In the genomic region with DNA sequence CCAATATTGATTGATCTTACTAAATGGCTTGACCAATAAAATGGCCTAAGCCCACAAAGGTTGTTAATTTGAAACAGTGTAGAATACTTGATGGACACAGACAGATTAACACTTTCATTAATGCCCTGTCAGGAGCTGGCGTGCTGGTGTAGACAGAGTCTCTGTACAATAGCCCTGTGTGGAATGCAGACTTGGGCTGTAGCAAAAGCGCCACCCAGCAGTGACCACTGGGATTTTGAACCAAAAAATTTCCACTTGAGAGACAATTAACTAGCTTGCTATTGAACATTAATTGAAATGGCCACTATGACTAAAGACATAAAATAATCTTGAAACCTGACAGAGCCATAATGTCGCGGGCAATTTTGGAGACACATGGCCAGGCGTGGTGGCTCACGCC, we compare ENCODE assay signal across 14 cellular contexts. TPM values are rescaled to one million over a fixed set of nuclear protein-coding genes. Genes with fewer than 3 reads are reported as not detected.
DNase-seq lines count a peak whose midpoint lies in the region; ATAC-seq and TF ChIP-seq lines count a peak whose summit lies in the region.
"Had no signal": no experiment of that assay in that cellular context is flagged by ENCODE, and none has a peak within 500 bp of the region (broad histone marks: within the 10 kb centered on the region; RNA-seq: fewer than 3 reads in every experiment).

No MANE protein-coding gene starts in this region.

- H3K4me2 ChIP-seq in mesenchymal stem cell (ENCODE audit: low read length, poor library complexity, severe bottlenecking) = no peak overlapping the region

- H3K79me1 ChIP-seq in mesenchymal stem cell (replicated peaks; ENCODE audit: low read length, poor library complexity, severe bottlenecking) = no peaks in the 10 kb centered on the region

- no peaks in the 10 kb centered on the region for H3K27me3 ChIP-seq in GM06990 (replicated peaks; ENCODE audit: control insufficient read depth, insufficient read depth, low read length)
- peaks cover 0 to 35% of the 10 kb centered on the region in 2 experiments for H3K27me3 ChIP-seq in mesenchymal stem cell (ENCODE audit: control insufficient read depth in 1 of 2, insufficient read depth in 1 of 2, low read length in 2 of 2)
- H3K27me3 ChIP-seq: colonic mucosa had no signal

- no peaks in the 10 kb centered on the region for H3K9me3 Mint-ChIP-seq in chondrocyte (ENCODE audit: low read depth)

- no peak overlapping the region for H2BK12ac ChIP-seq in mesenchymal stem cell (ENCODE audit: low read length in 2 of 2)

- no peak overlapping the region for H2AK5ac ChIP-seq in mesenchymal stem cell (ENCODE audit: low read length, severe bottlenecking)

- H3K9me3 ChIP-seq in mesenchymal stem cell (ENCODE audit: control insufficient read depth, low read length) = no peaks in the 10 kb centered on the region
- H3K9me3 ChIP-seq: colonic mucosa had no signal

- no peak overlapping the region for H2BK15ac ChIP-seq in mesenchymal stem cell (ENCODE audit: low read depth, poor library complexity, severe bottlenecking)

- peaks cover 2% of the 10 kb centered on the region for H3K4me1 ChIP-seq in mesenchymal stem cell (ENCODE audit: control insufficient read depth, insufficient read depth, low read depth, low read length)
- H3K4me1 ChIP-seq: colonic mucosa had no signal

- H3K4me1 Mint-ChIP-seq in chondrocyte (ENCODE audit: low read depth) = no peaks in the 10 kb centered on the region

- no peak overlapping the region for H3K18ac ChIP-seq in mesenchymal stem cell (ENCODE audit: low read depth in 1 of 2, low read length in 2 of 2)

- TF ChIP-seq CTCF in GM06990 (IDR thresholded peaks at IDR 0.05; ENCODE audit: insufficient read depth, low read length, poor library complexity, severe bottlenecking) = peak; percentile 10
- TF ChIP-seq CTCF in NB4 (IDR thresholded peaks at IDR 0.05; ENCODE audit: low read depth, low read length) = no peak
- peak; percentile 52 for TF ChIP-seq CTCF in chondrocyte (IDR thresholded peaks at IDR 0.05)

- H3K27me3 Mint-ChIP-seq in chondrocyte (ENCODE audit: low read depth) = peaks cover 8% of the 10 kb centered on the region

- H3K27ac Mint-ChIP-seq in chondrocyte (ENCODE audit: unreplicated experiment) = no peak overlapping the region
- H3K27ac Mint-ChIP-seq: activated CD4-positive, alpha-beta T cell treated with anti-CD3 and anti-CD28 coated beads, Interleukin-2, amount 10 ng/mL, durations not matched to agents 24 days and 14 days had no signal

- H3K27ac ChIP-seq in mesenchymal stem cell (ENCODE audit: low read length, poor library complexity, severe bottlenecking) = no peak overlapping the region
- H3K27ac ChIP-seq: colonic mucosa had no signal

- H2AFZ ChIP-seq in mesenchymal stem cell (ENCODE audit: low read depth, low read length) = no peak overlapping the region

- no peaks in the 10 kb centered on the region for H3K36me3 ChIP-seq in GM06990 (ENCODE audit: control insufficient read depth, insufficient read depth, low read length)
- no peaks in the 10 kb centered on the region for H3K36me3 ChIP-seq in mesenchymal stem cell (ENCODE audit: control insufficient read depth in 1 of 2, insufficient read depth in 2 of 2, low read depth in 1 of 2, low read length in 2 of 2)
- H3K36me3 ChIP-seq: colonic mucosa had no signal

- no peak overlapping the region for H3K4ac ChIP-seq in mesenchymal stem cell (ENCODE audit: low read depth in 1 of 2, low read length in 2 of 2)

- H2BK5ac ChIP-seq in mesenchymal stem cell (ENCODE audit: low read depth, low read length, poor library complexity, severe bottlenecking) = no peak overlapping the region

- WGBS in mesenchymal stem cell = 89% methylated on average over 6 of the region's 6 CpGs

- H3K14ac ChIP-seq in mesenchymal stem cell (ENCODE audit: low read length in 2 of 2) = no peak overlapping the region

- TF ChIP-seq POLR2A in NB4 (IDR thresholded peaks at IDR 0.05; ENCODE audit: extremely low read depth, insufficient read length) = no peak

- no peak overlapping the region for H2BK120ac ChIP-seq in mesenchymal stem cell (ENCODE audit: low read depth, low read length)

- H3K36me3 Mint-ChIP-seq in chondrocyte (ENCODE audit: low read depth) = no peaks in the 10 kb centered on the region

- H3K4me3 ChIP-seq in GM06990 (replicated peaks; ENCODE audit: low read depth, low read length) = no peak overlapping the region
- H3K4me3 ChIP-seq in NB4 (ENCODE audit: low read depth, low read length) = no peak overlapping the region
- peak overlapping the region in 1 of 2 experiments; percentile 43 for H3K4me3 ChIP-seq in mesenchymal stem cell (ENCODE audit: insufficient read depth in 1 of 2, low read depth in 1 of 2, low read length in 2 of 2)
- H3K4me3 ChIP-seq: colonic mucosa had no signal

- no peak overlapping the region for H3K23ac ChIP-seq in mesenchymal stem cell (ENCODE audit: low read length in 2 of 2)

- H3K9ac ChIP-seq in mesenchymal stem cell (ENCODE audit: low read length) = peak overlapping the region; percentile 74

- H4K8ac ChIP-seq in mesenchymal stem cell (ENCODE audit: low read length) = no peak overlapping the region

- no peak overlapping the region for H3K4me3 Mint-ChIP-seq in chondrocyte (ENCODE audit: unreplicated experiment)
- H3K4me3 Mint-ChIP-seq: activated CD4-positive, alpha-beta T cell treated with anti-CD3 and anti-CD28 coated beads, Interleukin-2, amount 10 ng/mL, durations not matched to agents 24 days and 14 days had no signal

- H4K91ac ChIP-seq in mesenchymal stem cell (ENCODE audit: low read length) = no peak overlapping the region

- DNase-seq in GM06990 (ENCODE audit: extremely low read depth, insufficient read length) = no peak
- peak; percentile 40 for DNase-seq in NB4 (ENCODE audit: low read depth)
- DNase-seq in chondrocyte (ENCODE audit: low spot score) = no peak
- DNase-seq in mesenchymal stem cell = no peak
- DNase-seq in DMS53 treated with DMSO at 0.1 percent for 48 hours (lab: John Stamatoyannopoulos, UW; ENCODE audit: unreplicated experiment) = no peak
- no peak for DNase-seq in NCI-H2107 treated with DMSO at 0.1 percent for 48 hours (lab: John Stamatoyannopoulos, UW; ENCODE audit: unreplicated experiment)
- no peak for DNase-seq in NK-92 treated with Interleukin-12 subunit alpha and Interleukin-12 subunit beta, amount 100 ng/mL, for 24 hours (lab: John Stamatoyannopoulos, UW)
- DNase-seq: activated CD4-positive, alpha-beta T cell treated with anti-CD3 and anti-CD28 coated beads, Interleukin-2, amount 10 ng/mL, durations not matched to agents 24 days and 14 days; activated naive CD4-positive, alpha-beta T cell treated with Interleukin-2 at 50 U/mL for 16 hours; colonic mucosa; DMS53 had no signal

- no peak for ATAC-seq in GM21576 (IDR thresholded peaks at IDR 0.05; ENCODE audit: unreplicated experiment)

RNA-seq across cellular contexts. Expression of gene GUCY2D, which starts 19.7 kb away (rescaled TPM):
- not detected in 3 replicates for total RNA-seq in chondrocyte
- not detected for polyA plus RNA-seq in mesenchymal stem cell (2013, experiment 1 of 2)
- polyA plus RNA-seq in mesenchymal stem cell (2013, experiment 2 of 2) = not detected
- total RNA-seq: activated CD4-positive, alpha-beta T cell treated with anti-CD3 and anti-CD28 coated beads, Interleukin-2, amount 10 ng/mL, durations not matched to agents 24 days and 14 days; skeletal muscle tissue; urinary bladder had no signal
- polyA plus RNA-seq: urinary bladder had no signal

RNA-seq across cellular contexts. Expression of gene CNTROB, which starts 50.7 kb away (rescaled TPM):
- total RNA-seq in chondrocyte = 28.7 to 29.2 TPM (median 29.2 TPM) in 3 replicates
- 24.6 TPM for polyA plus RNA-seq in mesenchymal stem cell (2013, experiment 1 of 2)
- polyA plus RNA-seq in mesenchymal stem cell (2013, experiment 2 of 2) = 23.1 TPM

RNA-seq across cellular contexts. Expression of gene TRAPPC1, which starts 50.9 kb away (rescaled TPM):
- 113 to 135 TPM (median 121 TPM) in 3 replicates for total RNA-seq in chondrocyte
- 267 TPM for polyA plus RNA-seq in mesenchymal stem cell (2013, experiment 1 of 2)
- polyA plus RNA-seq in mesenchymal stem cell (2013, experiment 2 of 2) = 276 TPM

RNA-seq across cellular contexts. Expression of gene KCNAB3, which starts 53.0 kb away (rescaled TPM):
- total RNA-seq in chondrocyte = 1.9 to 3.2 TPM (median 2.3 TPM) in 3 replicates
- polyA plus RNA-seq in mesenchymal stem cell (2013, experiment 1 of 2) = 1.5 TPM
- polyA plus RNA-seq in mesenchymal stem cell (2013, experiment 2 of 2) = 0.95 TPM

RNA-seq across cellular contexts. Expression of gene ALOX15B, which starts 56.2 kb away (rescaled TPM):
- not detected in 3 replicates for total RNA-seq in chondrocyte
- polyA plus RNA-seq in mesenchymal stem cell (2013, experiment 1 of 2) = 0.11 TPM
- 0.11 TPM for polyA plus RNA-seq in mesenchymal stem cell (2013, experiment 2 of 2)
- total RNA-seq: activated CD4-positive, alpha-beta T cell treated with anti-CD3 and anti-CD28 coated beads, Interleukin-2, amount 10 ng/mL, durations not matched to agents 24 days and 14 days; urinary bladder had no signal
